1 cellular context compared by ENCODE assay signal in genomic region chr3:72462611-72463011, GRCh38.
TF ChIP-seq lines count a peak whose summit lies in the region.

No MANE protein-coding gene starts in this region.

TF ChIP-seq in HepG2, 621 proteins besides CTCF, POLR2A, EP300 and RAD21 (continued from another document and continues in another):
- TF ChIP-seq ZNF512 (CRISPR knock-in tag; IDR thresholded peaks at IDR 0.05) (no peak), ZSCAN30 (CRISPR knock-in tag; IDR thresholded peaks at IDR 0.05) (no peak), ZNF354B (CRISPR knock-in tag; IDR thresholded peaks at IDR 0.05) (no peak), ZMAT5 (CRISPR knock-in tag; IDR thresholded peaks at IDR 0.05; ENCODE audit: borderline replicate concordance, low read depth) (no peak), ZSCAN31 (CRISPR knock-in tag; IDR thresholded peaks at IDR 0.05; ENCODE audit: low read depth) (0 out of 2 replicates have a peak, but pooled peaks have one; percentile 16), GLI4 (CRISPR knock-in tag; IDR thresholded peaks at IDR 0.05; ENCODE audit: borderline replicate concordance) (no peak), ZNF124 (CRISPR knock-in tag; IDR thresholded peaks at IDR 0.05) (0 out of 2 replicates have a peak, but pooled peaks have one; percentile 38), KLF16 (CRISPR knock-in tag; IDR thresholded peaks at IDR 0.05) (peak in 1 of 2 experiments; percentile 60; a peak in 1 of 4 replicates), NR1H2 (CRISPR knock-in tag; IDR thresholded peaks at IDR 0.05; ENCODE audit: borderline replicate concordance, low read depth) (no peak), MIER3 (CRISPR knock-in tag; IDR thresholded peaks at IDR 0.05; ENCODE audit: borderline replicate concordance) (peak; percentile 79; the same call in 1 of the 2 replicates), MNT (IDR thresholded peaks at IDR 0.05) (no peak), NR2C2 (CRISPR knock-in tag; IDR thresholded peaks at IDR 0.05; ENCODE audit: borderline replicate concordance) (peak; percentile 90), TSC22D2 (CRISPR knock-in tag; IDR thresholded peaks at IDR 0.05; ENCODE audit: borderline replicate concordance) (no peak), ZNF652 (CRISPR knock-in tag; IDR thresholded peaks at IDR 0.05; ENCODE audit: borderline replicate concordance, low read depth) (no peak; the same call in 1 of the 2 replicates), ZNF331 (CRISPR knock-in tag; IDR thresholded peaks at IDR 0.05) (peak; percentile 92), THAP11 (CRISPR knock-in tag; IDR thresholded peaks at IDR 0.05) (peak; percentile 63), ZNF841 (CRISPR knock-in tag; IDR thresholded peaks at IDR 0.05; ENCODE audit: borderline replicate concordance) (no peak), GLMP (CRISPR knock-in tag; IDR thresholded peaks at IDR 0.05; ENCODE audit: borderline replicate concordance) (no peak), CENPBD1 (CRISPR knock-in tag; IDR thresholded peaks at IDR 0.05; ENCODE audit: borderline replicate concordance, low read depth) (no peak), RBFOX2 (IDR thresholded peaks at IDR 0.05; ENCODE audit: low read depth, low read length) (no peak), ZNF12 (CRISPR knock-in tag; IDR thresholded peaks at IDR 0.05) (peak; percentile 72; the same call in 1 of the 2 replicates), ATF4 (CRISPR knock-in tag; IDR thresholded peaks at IDR 0.05) (peak in 1 of 2 experiments; percentile 73; a peak in 2 of 4 replicates), ADNP (CRISPR knock-in tag; IDR thresholded peaks at IDR 0.05) (no peak), ZNF557 (CRISPR knock-in tag; IDR thresholded peaks at IDR 0.05) (no peak), ATAD3A (CRISPR knock-in tag; IDR thresholded peaks at IDR 0.05) (no peak), ZNF552 (CRISPR knock-in tag; IDR thresholded peaks at IDR 0.05; ENCODE audit: borderline replicate concordance) (no peak), ZNF768 (CRISPR knock-in tag; IDR thresholded peaks at IDR 0.05) (no peak), STAG1 (CRISPR knock-in tag; IDR thresholded peaks at IDR 0.05) (peak; percentile 35), ZNF564 (CRISPR knock-in tag; IDR thresholded peaks at IDR 0.05) (peak; percentile 25; the same call in 1 of the 2 replicates), ARHGAP35 (CRISPR knock-in tag; IDR thresholded peaks at IDR 0.05; ENCODE audit: borderline replicate concordance) (no peak), ZBTB20 (CRISPR knock-in tag; IDR thresholded peaks at IDR 0.05; ENCODE audit: borderline replicate concordance, low read depth) (no peak), ETS1 (CRISPR knock-in tag; IDR thresholded peaks at IDR 0.05) (no peak), NRL (CRISPR knock-in tag; IDR thresholded peaks at IDR 0.05; ENCODE audit: borderline replicate concordance) (no peak), ZNF274 (CRISPR knock-in tag; IDR thresholded peaks at IDR 0.05) (no peak), SP4 (CRISPR knock-in tag; IDR thresholded peaks at IDR 0.05) (0 out of 2 replicates have a peak, but pooled peaks have one; percentile 22), UBTF (CRISPR knock-in tag; IDR thresholded peaks at IDR 0.05) (no peak), ZNF589 (CRISPR knock-in tag; conservative IDR thresholded peaks at IDR 0.05) (no peak), ZNF691 (CRISPR knock-in tag; IDR thresholded peaks at IDR 0.05; ENCODE audit: borderline replicate concordance, low read depth) (no peak; the same call in 1 of the 2 replicates), PITX1 (CRISPR knock-in tag; IDR thresholded peaks at IDR 0.05) (peak; percentile 60; the same call in 1 of the 2 replicates), IRF2 (CRISPR knock-in tag; IDR thresholded peaks at IDR 0.05) (peak; percentile 69), ZNF337 (CRISPR knock-in tag; IDR thresholded peaks at IDR 0.05; ENCODE audit: borderline replicate concordance, low read depth) (no peak), IRX3 (CRISPR knock-in tag; IDR thresholded peaks at IDR 0.05; ENCODE audit: borderline replicate concordance, low read depth) (no peak), KLF12 (CRISPR knock-in tag; IDR thresholded peaks at IDR 0.05; ENCODE audit: borderline replicate concordance) (no peak), THAP7 (CRISPR knock-in tag; IDR thresholded peaks at IDR 0.05) (no peak), ZBTB42 (CRISPR knock-in tag; IDR thresholded peaks at IDR 0.05) (peak; percentile 100), PHF21A (CRISPR knock-in tag; IDR thresholded peaks at IDR 0.05) (peak; percentile 51; the same call in 1 of the 2 replicates), NFKBIZ (CRISPR knock-in tag; IDR thresholded peaks at IDR 0.05) (peak; percentile 76; the same call in 1 of the 2 replicates), ZNF430 (CRISPR knock-in tag; IDR thresholded peaks at IDR 0.05) (no peak), KAT8 (CRISPR knock-in tag; IDR thresholded peaks at IDR 0.05) (peak; percentile 68), PHF20 (CRISPR knock-in tag; IDR thresholded peaks at IDR 0.05) (no peak), ZNF17 (CRISPR knock-in tag; IDR thresholded peaks at IDR 0.05) (no peak), ZBTB33 (CRISPR knock-in tag; IDR thresholded peaks at IDR 0.05) (peak; percentile 50)
